1 cellular context compared by ENCODE assay signal in genomic region chr9:82091610-82092009, GRCh38.
TF ChIP-seq lines count a peak whose summit lies in the region.

No MANE protein-coding gene starts in this region.

TF ChIP-seq in GM23338, 12 proteins besides CTCF, POLR2A, EP300 and RAD21 (continued from another document):
- TF ChIP-seq ZNF331 (CRISPR knock-in tag; IDR thresholded peaks at IDR 0.05; ENCODE audit: low read depth) (no peak), POLR2AphosphoS5 (IDR thresholded peaks at IDR 0.05; ENCODE audit: low read depth) (no peak), EZH2phosphoT487 (IDR thresholded peaks at IDR 0.05; ENCODE audit: unreplicated experiment) (no peak), EZH2 (IDR thresholded peaks at IDR 0.05; ENCODE audit: low read depth, unreplicated experiment) (no peak), ZNF114 (CRISPR knock-in tag; IDR thresholded peaks at IDR 0.05) (no peak)
